Comparison of ENCODE assay signal across 9 cellular contexts in genomic region chr3:113697192-113698090, GRCh38. TPM values are rescaled to one million over a fixed set of nuclear protein-coding genes. Genes with fewer than 3 reads are reported as not detected.
DNase-seq lines count a peak whose midpoint lies in the region; ATAC-seq, FAIRE-seq and TF ChIP-seq lines count a peak whose summit lies in the region.
"Had no signal": no experiment of that assay in that cellular context is flagged by ENCODE, and none has a peak within 500 bp of the region (broad histone marks: within the 10 kb centered on the region; RNA-seq: fewer than 3 reads in every experiment).

No MANE protein-coding gene starts in this region.

- H2AFZ ChIP-seq in astrocyte (ENCODE audit: low read depth, low read length): peak overlapping the region; percentile 95

- H3K4me2 ChIP-seq in astrocyte (ENCODE audit: low read length): peak overlapping the region; percentile 92

- no peaks in the 10 kb centered on the region for H3K36me3 Mint-ChIP-seq in astrocyte (ENCODE audit: low read depth, unreplicated experiment)

- in situ Hi-C loops in Panc1 (cut with HindIII; ENCODE audit: low pct_unique_long_range_greater_than_20kb, low sequenced_read_pairs): no loop called here

- H3K27me3 Mint-ChIP-seq in astrocyte (ENCODE audit: low read depth, unreplicated experiment): no peaks in the 10 kb centered on the region
- H3K27me3 Mint-ChIP-seq: effector memory CD8-positive, alpha-beta T cell had no signal

- H3K4me1 ChIP-seq in Panc1 (ENCODE audit: control insufficient read depth, insufficient read depth, low read length) (peaks cover 17% of the 10 kb centered on the region), astrocyte (ENCODE audit: insufficient read depth, low read length) (peaks cover 11% of the 10 kb centered on the region)

- H3K27me3 ChIP-seq in Panc1 (ENCODE audit: control insufficient read depth, insufficient read depth, low read length) (no peaks in the 10 kb centered on the region), astrocyte (ENCODE audit: insufficient read depth, low read length) (no peaks in the 10 kb centered on the region)

- peak overlapping the region; percentile 89 for H3K9ac ChIP-seq in astrocyte (ENCODE audit: low read length)

- peaks cover 34% of the 10 kb centered on the region for H3K79me2 ChIP-seq in astrocyte (ENCODE audit: insufficient read depth, low read length)

- no peak for FAIRE-seq in astrocyte (lab: Jason Lieb, UNC)

- POLR2A ChIA-PET in Panc1 (lab: Charles Lee): no interaction called here

- H3K9me3 ChIP-seq in Panc1 (ENCODE audit: control insufficient read depth, insufficient read depth, low read depth, low read length) (no peaks in the 10 kb centered on the region), astrocyte (ENCODE audit: insufficient read depth, low read depth, low read length) (no peaks in the 10 kb centered on the region), iPS-18c (ENCODE audit: control insufficient read depth, insufficient read depth, low read length) (no peaks in the 10 kb centered on the region)

- CTCF ChIA-PET in Panc1 (lab: Charles Lee): no interaction called here

- ATAC-seq in Right ventricle myocardium superior (ENCODE audit: poor library complexity) (peak; percentile 13), Right ventricle myocardium inferior (no peak), Panc1 (no peak), HG02981 (IDR thresholded peaks at IDR 0.05; ENCODE audit: unreplicated experiment) (no peak), GM19463 (IDR thresholded peaks at IDR 0.05; ENCODE audit: unreplicated experiment) (no peak)

- TSS peak; percentile 96 for BruUV-seq in Panc1 (replicated peaks; lab: Mats Ljungman, UMichigan)

- H3K4me1 Mint-ChIP-seq in astrocyte (ENCODE audit: low read depth, unreplicated experiment): peaks cover 2% of the 10 kb centered on the region

- TF ChIP-seq CTCF in Panc1 (IDR thresholded peaks at IDR 0.05): no peak
- TF ChIP-seq CTCF in astrocyte (IDR thresholded peaks at IDR 0.05; ENCODE audit: insufficient read depth, low read depth, low read length): no peak

- peaks cover 12% of the 10 kb centered on the region for H4K20me1 ChIP-seq in astrocyte (ENCODE audit: insufficient read depth, low read length)

- peak overlapping the region; percentile 78 to 97 for H3K4me3 ChIP-seq in Panc1 (ENCODE audit: low read depth in 2 of 2, low read length in 2 of 2)
- peak overlapping the region; percentile 96 for H3K4me3 ChIP-seq in astrocyte (ENCODE audit: insufficient read depth, low read depth, low read length)
- H3K4me3 ChIP-seq in iPS-18c (ENCODE audit: insufficient read depth, low read depth, low read length): peak overlapping the region; percentile 98

- intact Hi-C loops in Right ventricle myocardium superior (cut with DNase I): no loop called here
- intact Hi-C loops in Right ventricle myocardium inferior (cut with DNase I): no loop called here
- intact Hi-C loops in Panc1 (cut with micrococcal nuclease; ENCODE audit: unreplicated experiment): no loop called here

- no peak overlapping the region for H3K4me3 Mint-ChIP-seq in astrocyte (ENCODE audit: unreplicated experiment)
- H3K4me3 Mint-ChIP-seq: effector memory CD8-positive, alpha-beta T cell had no signal

- DNase-seq in Right ventricle myocardium superior (no peak), Right ventricle myocardium inferior (ENCODE audit: missing footprints) (no peak), Panc1 (ENCODE audit: low read depth, low spot score) (no peak), astrocyte (ENCODE audit: low read depth) (no peak)
- DNase-seq in stimulated activated CD4-positive, alpha-beta T cell treated with anti-CD3 and anti-CD28 coated beads, Interleukin-15, amount 100 ng/mL, for 24 hours: peak; percentile 30

- H3K27ac Mint-ChIP-seq in astrocyte (ENCODE audit: unreplicated experiment): no peak overlapping the region
- H3K27ac Mint-ChIP-seq: effector memory CD8-positive, alpha-beta T cell had no signal

- H3K27ac ChIP-seq in Panc1 (ENCODE audit: low read length): peak overlapping the region; percentile 98
- H3K27ac ChIP-seq in astrocyte (ENCODE audit: low read depth, low read length): peak overlapping the region; percentile 76

- no peaks in the 10 kb centered on the region for H3K9me3 Mint-ChIP-seq in astrocyte (ENCODE audit: unreplicated experiment)
- H3K9me3 Mint-ChIP-seq: effector memory CD8-positive, alpha-beta T cell had no signal

- no peaks in the 10 kb centered on the region for H3K36me3 ChIP-seq in Panc1 (ENCODE audit: control insufficient read depth, insufficient read depth, low read length)
- H3K36me3 ChIP-seq in astrocyte (ENCODE audit: insufficient read depth, low read length): no peaks in the 10 kb centered on the region

RNA-seq across cellular contexts. Expression of gene USF3, which starts 1.0 kb away (rescaled TPM):
- total RNA-seq in Right ventricle myocardium superior: 12.7 TPM
- total RNA-seq in Right ventricle myocardium inferior: 12.9 TPM
- total RNA-seq in Panc1 (2021; ENCODE audit: unreplicated experiment): 18.2 TPM
- polyA plus RNA-seq in Panc1 (2012; ENCODE audit: insufficient read length): 4.4 TPM
- 10.0 and 11.8 TPM in 2 replicates for total RNA-seq in astrocyte

RNA-seq across cellular contexts. Expression of gene NAA50, which starts 48.6 kb away (rescaled TPM):
- 77.5 TPM for total RNA-seq in Right ventricle myocardium superior
- 80.8 TPM for total RNA-seq in Right ventricle myocardium inferior
- 208 TPM for total RNA-seq in Panc1 (2021; ENCODE audit: unreplicated experiment)
- polyA plus RNA-seq in Panc1 (2012; ENCODE audit: insufficient read length): 218 TPM
- total RNA-seq in astrocyte: 141 and 151 TPM in 2 replicates

RNA-seq across cellular contexts. Expression of gene ATP6V1A, which starts 49.4 kb away (rescaled TPM):
- total RNA-seq in Right ventricle myocardium superior (17.9 TPM), Right ventricle myocardium inferior (23.9 TPM), Panc1 (2021; ENCODE audit: unreplicated experiment) (89.6 TPM), astrocyte (123 and 129 TPM in 2 replicates)
- 23.8 TPM for polyA plus RNA-seq in Panc1 (2012; ENCODE audit: insufficient read length)
